ENCODE assay signal across 8 cellular contexts in the genomic region with DNA sequence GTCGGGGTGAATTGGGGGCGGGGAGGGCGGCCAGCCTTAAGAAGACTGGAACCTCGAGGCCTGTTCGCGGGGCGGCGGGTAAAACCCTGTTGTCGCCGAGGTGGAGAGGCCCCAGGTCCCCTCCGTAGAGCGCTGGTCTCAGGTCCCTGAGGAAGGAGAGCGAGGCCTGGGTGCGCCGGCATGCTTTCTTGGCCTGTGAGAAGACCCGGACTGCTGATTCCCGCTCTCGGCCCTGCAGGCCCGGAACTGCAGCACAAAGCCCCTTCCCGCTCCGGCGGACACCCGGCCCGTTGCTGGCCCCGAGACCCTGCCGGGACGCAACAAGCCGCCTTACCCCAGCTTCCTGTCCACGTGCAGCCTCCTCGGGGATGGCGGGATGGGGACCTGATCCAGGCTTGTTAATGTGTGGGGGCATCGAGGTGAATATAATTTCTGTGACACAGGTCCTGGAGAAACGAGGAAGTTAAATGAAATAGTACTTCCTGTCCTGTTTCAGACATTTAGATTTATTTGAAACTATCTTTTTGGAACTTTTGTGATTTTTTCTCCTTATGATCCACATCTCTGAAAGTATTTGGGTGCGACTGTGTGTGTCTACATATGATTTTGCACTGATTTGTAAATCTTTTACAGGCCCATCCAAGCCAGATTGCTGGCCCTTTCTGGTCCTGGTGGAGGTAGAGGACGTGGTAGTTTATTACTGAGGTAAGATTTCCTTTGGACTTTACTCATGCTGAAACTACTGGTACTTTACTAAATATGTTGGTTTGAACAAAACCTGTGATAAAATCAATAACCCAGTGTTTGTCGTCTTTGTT. TPM values are rescaled to one million over a fixed set of nuclear protein-coding genes. Genes with fewer than 3 reads are reported as not detected.
DNase-seq lines count a peak whose midpoint lies in the region; ATAC-seq, FAIRE-seq and TF ChIP-seq lines count a peak whose summit lies in the region.

No MANE protein-coding gene starts in this region.

- CTCF ChIA-PET in AG04450 (lab: Charles Lee): no interaction called here
- CTCF ChIA-PET in PC-3 (lab: Charles Lee): no interaction called here
- CTCF ChIA-PET in mammary epithelial cell (lab: Charles Lee; ENCODE audit: low non-redundant PET): no interaction called here

- no peak for TF ChIP-seq POLR2A in GM12892 (IDR thresholded peaks at IDR 0.05; ENCODE audit: low read depth, low read length)

- no peak for FAIRE-seq in GM12892 (lab: Jason Lieb, UNC)

- H3F3A ChIP-seq in PC-3 (ENCODE audit: low read length, unreplicated experiment): peaks cover 5% of the 10 kb centered on the region

- H3K27ac ChIP-seq in AG04450 (ENCODE audit: low read depth, low read length): peak overlapping the region; percentile 81
- H3K27ac ChIP-seq in PC-3 (ENCODE audit: low read length): peak overlapping the region; percentile 51
- H3K27ac ChIP-seq in mammary epithelial cell (ENCODE audit: insufficient read depth, low read depth, low read length): peak overlapping the region; percentile 91

- peak overlapping the region; percentile 39; the same call in 1 of the 2 replicates for H2AFZ ChIP-seq in PC-3 (ENCODE audit: low read length)
- H2AFZ ChIP-seq in mammary epithelial cell (ENCODE audit: low read depth, low read length): peak overlapping the region; percentile 79

- 3% methylated on average over 23 of the region's 36 CpGs for WGBS in mammary epithelial cell (ENCODE audit: low coverage, missing lambda C conversion rate)

- in situ Hi-C loops in mammary epithelial cell (cut with MboI; ENCODE audit: low sequenced_read_pairs in 2 of 2): loop anchor here in 1 of 2 donors (10.0 kb wide), 1 partner anchor 99 kb away; no protein-coding TSS in a partner anchor

- BruUV-seq in PC-3 (replicated peaks; lab: Mats Ljungman, UMichigan) (TSS peak; percentile 73), mammary epithelial cell (replicated peaks; lab: Mats Ljungman, UMichigan) (TSS peak; percentile 62)

- ATAC-seq in HG02981 (IDR thresholded peaks at IDR 0.05; ENCODE audit: unreplicated experiment) (peak; percentile 1), PC-3 (peak; percentile 8), left lobe of liver (peak; percentile 37)

- no peak for TF ChIP-seq CTCF in AG04450 (IDR thresholded peaks at IDR 0.05; ENCODE audit: low read depth, low read length)
- TF ChIP-seq CTCF in PC-3 (conservative IDR thresholded peaks at IDR 0.05; ENCODE audit: low read depth, low read length): no peak
- TF ChIP-seq CTCF in mammary epithelial cell (conservative IDR thresholded peaks at IDR 0.05 in 1 of 2, IDR thresholded peaks at IDR 0.05 in 1 of 2; ENCODE audit: extremely low read depth in 1 of 2, insufficient read depth in 1 of 2, low read depth in 1 of 2, low read length in 2 of 2): no peak

- H3K36me3 ChIP-seq in PC-3 (ENCODE audit: low read depth, low read length) (peaks cover 49% of the 10 kb centered on the region), mammary epithelial cell (ENCODE audit: insufficient read depth, low read length) (peaks cover 37% of the 10 kb centered on the region)

- H3K9me2 ChIP-seq in PC-3 (replicated peaks; ENCODE audit: low read length): no peaks in the 10 kb centered on the region

- H3K4me1 ChIP-seq in PC-3 (ENCODE audit: insufficient read depth, low read length): peaks cover 17% of the 10 kb centered on the region
- peaks cover 13% of the 10 kb centered on the region for H3K4me1 ChIP-seq in mammary epithelial cell (ENCODE audit: insufficient read depth, low read length)

- peaks cover 53% of the 10 kb centered on the region for H3K79me2 ChIP-seq in PC-3 (ENCODE audit: low read length)
- H3K79me2 ChIP-seq in mammary epithelial cell (ENCODE audit: insufficient read depth, low read length): peaks cover 54% of the 10 kb centered on the region

- POLR2A ChIA-PET in AG04450 (lab: Yijun Ruan, JAX) (interaction anchor here (0.6 to 1.4 kb wide), 8 partner anchors 9 to 256 kb away, joined by 3 to 12 read pairs (median 3); a partner anchor contains a TSS), PC-3 (lab: Charles Lee; ENCODE audit: unreplicated experiment) (interaction anchor here (0.6 kb wide), 1 partner anchor 44 kb away, joined by 3 read pairs; no protein-coding TSS in a partner anchor)

- H3K4me3 ChIP-seq in AG04450 (ENCODE audit: low read depth, low read length): peak overlapping the region; percentile 91
- H3K4me3 ChIP-seq in PC-3 (ENCODE audit: low read length): peak overlapping the region; percentile 96
- H3K4me3 ChIP-seq in mammary epithelial cell (replicated peaks in 1 of 3; ENCODE audit: insufficient read depth in 1 of 3, low read depth in 2 of 3, low read length in 3 of 3): peak overlapping the region; percentile 75 to 100 (median 87)

- intact Hi-C loops in PC-3 (cut with micrococcal nuclease): no loop called here
- intact Hi-C loops in mammary epithelial cell (cut with micrococcal nuclease): loop anchor here (1.0 to 5.0 kb wide), 3 partner anchors 42 to 257 kb away; a partner anchor contains a TSS

- H3K27me3 ChIP-seq in AG04450 (ENCODE audit: control insufficient read depth, insufficient read depth, low read length): no peaks in the 10 kb centered on the region
- no peaks in the 10 kb centered on the region for H3K27me3 ChIP-seq in PC-3 (ENCODE audit: low read length)
- no peaks in the 10 kb centered on the region for H3K27me3 ChIP-seq in mammary epithelial cell (ENCODE audit: insufficient read depth, low read length)

- H3K9ac ChIP-seq in PC-3 (ENCODE audit: low read length) (peak overlapping the region; percentile 96), mammary epithelial cell (ENCODE audit: insufficient read depth, low read length) (peak overlapping the region; percentile 99)

- peaks cover 33% of the 10 kb centered on the region for H4K20me1 ChIP-seq in PC-3 (ENCODE audit: low read length)
- no peaks in the 10 kb centered on the region for H4K20me1 ChIP-seq in mammary epithelial cell (ENCODE audit: insufficient read depth, low read length)

- no peaks in the 10 kb centered on the region for H3K9me3 ChIP-seq in AG04450 (ENCODE audit: control insufficient read depth, insufficient read depth, low read length)
- H3K9me3 ChIP-seq in PC-3 (ENCODE audit: low read length): no peaks in the 10 kb centered on the region
- H3K9me3 ChIP-seq in mammary epithelial cell (replicated peaks; ENCODE audit: insufficient read depth, low read length): no peaks in the 10 kb centered on the region

- dilution Hi-C loops in mammary epithelial cell (cut with HindIII; ENCODE audit: low sequenced_read_pairs): no loop called here

- peak overlapping the region; percentile 93 for H3K4me2 ChIP-seq in PC-3 (ENCODE audit: low read length)
- H3K4me2 ChIP-seq in mammary epithelial cell (ENCODE audit: insufficient read depth, low read depth, low read length): peak overlapping the region; percentile 77

- DNase-seq in AG04450 (ENCODE audit: low read depth, low spot score) (no peak), GM12892 (ENCODE audit: insufficient read length) (peak; percentile 21), PC-3 (peak; percentile 33), mammary epithelial cell (peak; percentile 32), left lobe of liver (ENCODE audit: low spot score) (peak; percentile 62), cerebellar cortex (ENCODE audit: low spot score) (no peak)
- DNase-seq in stimulated activated CD8-positive, alpha-beta memory T cell treated with anti-CD3 and anti-CD28 coated beads, Interleukin-4, amount 100 ng/mL, for 48 hours: peak; percentile 64

RNA-seq across cellular contexts. Expression of a gene that starts 0.6 kb away (rescaled TPM):
- polyA plus RNA-seq in AG04450 (2011; rRNA removed) (18.5 and 19.7 TPM in 2 replicates), mammary epithelial cell (12.3 TPM)
- 17.8 and 21.8 TPM in 2 replicates for polyA minus RNA-seq in AG04450 (2011; rRNA and poly(A)+ RNA removed)
- polyA plus RNA-seq in GM12892 (2012; ENCODE audit: missing spikeins): 91.3 TPM
- total RNA-seq in PC-3 (2014; rRNA removed) (36.7 and 45.6 TPM in 2 replicates), mammary epithelial cell (10 to 100 TPM; 12.7 to 68.9 TPM), left lobe of liver (28.2 TPM)
- polyA minus RNA-seq in mammary epithelial cell: 24.3 TPM

RNA-seq across cellular contexts. Expression of a gene that starts 5.5 kb away (rescaled TPM):
- polyA plus RNA-seq in AG04450 (2011; rRNA removed) (14.5 and 22.6 TPM in 2 replicates), mammary epithelial cell (12.6 TPM)
- 14.5 and 20.1 TPM in 2 replicates for polyA minus RNA-seq in AG04450 (2011; rRNA and poly(A)+ RNA removed)
- 11.6 TPM for polyA plus RNA-seq in GM12892 (2012; ENCODE audit: missing spikeins)
- total RNA-seq in PC-3 (2014; rRNA removed) (24.0 and 34.5 TPM in 2 replicates), mammary epithelial cell (10 to 100 TPM; 34.3 to 36.3 TPM), left lobe of liver (14.4 TPM)
- 7.0 TPM for polyA minus RNA-seq in mammary epithelial cell

RNA-seq across cellular contexts. Expression of a gene that starts 58.1 kb away (rescaled TPM):
- polyA plus RNA-seq in AG04450 (2011; rRNA removed) (11.6 and 16.5 TPM in 2 replicates), mammary epithelial cell (13.7 TPM)
- polyA minus RNA-seq in AG04450 (2011; rRNA and poly(A)+ RNA removed): 7.4 and 8.8 TPM in 2 replicates
- polyA plus RNA-seq in GM12892 (2012; ENCODE audit: missing spikeins): 10.5 TPM
- total RNA-seq in PC-3 (2014; rRNA removed) (11.8 and 12.3 TPM in 2 replicates), mammary epithelial cell (10 to 100 TPM; 39.0 to 39.3 TPM), left lobe of liver (83.9 TPM)
- 22.0 TPM for polyA minus RNA-seq in mammary epithelial cell

Comparison
In these comparisons a context has a peak if more than half of its experiments do, and no peak if none do; other contexts are left out.
1. DNase-seq: peak in GM12892 (single experiment), PC-3 (single experiment), mammary epithelial cell (single experiment), left lobe of liver (single experiment) and stimulated activated CD8-positive, alpha-beta memory T cell treated with anti-CD3 and anti-CD28 coated beads, Interleukin-4, amount 100 ng/mL, for 48 hours (single experiment); none in AG04450 (single experiment) and cerebellar cortex (single experiment).
2. Peak in every context shown above with its lines, with median percentiles within 50 percentile points of each other: H3K27ac ChIP-seq, H3K4me3 ChIP-seq and ATAC-seq.